ENCODE assay signal across 8 cellular contexts in the genomic region with DNA sequence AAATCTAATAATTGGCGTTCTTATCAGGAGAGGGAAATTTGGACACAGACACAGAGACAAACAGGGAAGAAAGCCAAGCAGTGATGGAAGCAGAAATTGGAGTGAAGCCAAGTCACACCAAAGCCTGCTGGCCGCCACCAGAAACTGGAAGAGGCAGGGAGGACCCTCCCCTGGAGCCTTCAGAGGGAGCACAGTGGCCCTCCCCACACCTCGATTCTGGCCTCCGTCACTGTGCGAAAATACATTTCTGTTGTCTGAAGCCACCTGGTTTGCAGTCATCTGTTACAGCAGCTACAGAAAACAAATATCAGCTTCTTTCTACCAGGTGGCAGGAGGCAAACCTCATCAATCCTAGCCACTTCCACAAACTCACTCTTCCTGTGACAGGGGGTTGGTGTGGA. TPM values are rescaled to one million over a fixed set of nuclear protein-coding genes. Genes with fewer than 3 reads are reported as not detected.
DNase-seq lines count a peak whose midpoint lies in the region; ATAC-seq and TF ChIP-seq lines count a peak whose summit lies in the region.
"Had no signal": no experiment of that assay in that cellular context is flagged by ENCODE, and none has a peak within 500 bp of the region (broad histone marks: within the 10 kb centered on the region; RNA-seq: fewer than 3 reads in every experiment).

No MANE protein-coding gene starts in this region.

- no peaks in the 10 kb centered on the region for H3K36me3 Mint-ChIP-seq in activated B cell treated with CpG ODN at 0.5 μM for 24 hours (ENCODE audit: low read depth)
- no peaks in the 10 kb centered on the region for H3K36me3 Mint-ChIP-seq in activated CD4-positive, alpha-beta T cell treated with anti-CD3 and anti-CD28 coated beads, Interleukin-2, amount 10 ng/mL, durations not matched to agents 7 days and 5 days (ENCODE audit: low read depth)
- H3K36me3 Mint-ChIP-seq: naive thymus-derived CD8-positive, alpha-beta T cell had no signal

- TF ChIP-seq CTCF in activated B cell treated with CpG ODN at 0.5 μM for 24 hours (IDR thresholded peaks at IDR 0.05) (no peak), right lobe of liver (IDR thresholded peaks at IDR 0.05) (no peak), uterus (IDR thresholded peaks at IDR 0.05) (no peak)

- intact Hi-C loops in activated B cell treated with CpG ODN at 0.5 μM for 24 hours (cut with micrococcal nuclease) (no loop called here), right lobe of liver (cut with DNase I) (loop anchor here in 1 of 2 donors (10.0 kb wide), 1 partner anchor 136 kb away; no protein-coding TSS in a partner anchor), uterus (cut with DNase I; ENCODE audit: low total_unique reads) (no loop called here)

- DNase-seq in NCI-H1694 (lab: John Stamatoyannopoulos, UW) (peak; percentile 56), activated B cell treated with CpG ODN at 0.5 μM for 24 hours (no peak), right lobe of liver (peak in 2 of 3 donors; percentile 48 to 64), uterus (peak; percentile 77 to 79), GF-D8 (lab: John Stamatoyannopoulos, UW) (no peak), activated gamma-delta T cell (lab: John Stamatoyannopoulos, UW) (no peak)
- DNase-seq in activated CD4-positive, alpha-beta T cell treated with anti-CD3 and anti-CD28 coated beads, Interleukin-2, amount 10 ng/mL, durations not matched to agents 7 days and 5 days, result no peak

- POLR2A ChIA-PET in activated B cell treated with CpG ODN at 0.5 μM for 24 hours (lab: Charles Lee), result interaction anchor here (0.7 kb wide), 1 partner anchor 303 kb away, joined by 9 read pairs; no protein-coding TSS in a partner anchor
- POLR2A ChIA-PET in activated CD4-positive, alpha-beta T cell treated with anti-CD3 and anti-CD28 coated beads, Interleukin-2, amount 10 ng/mL, durations not matched to agents 7 days and 5 days (lab: Charles Lee), result no interaction called here

- H3K9me3 ChIP-seq in right lobe of liver (no peaks in the 10 kb centered on the region), uterus (no peaks in the 10 kb centered on the region)

- H3K27ac Mint-ChIP-seq in activated B cell treated with CpG ODN at 0.5 μM for 24 hours, result peak overlapping the region; percentile 53
- no peak overlapping the region for H3K27ac Mint-ChIP-seq in activated CD4-positive, alpha-beta T cell treated with anti-CD3 and anti-CD28 coated beads, Interleukin-2, amount 10 ng/mL, durations not matched to agents 7 days and 5 days
- H3K27ac Mint-ChIP-seq: naive thymus-derived CD8-positive, alpha-beta T cell had no signal

- TF ChIP-seq POLR2A in right lobe of liver (IDR thresholded peaks at IDR 0.05), result no peak
- TF ChIP-seq POLR2A in uterus (IDR thresholded peaks at IDR 0.05), result no peak

- H3K4me3 Mint-ChIP-seq in activated B cell treated with CpG ODN at 0.5 μM for 24 hours, result no peak overlapping the region
- H3K4me3 Mint-ChIP-seq in activated CD4-positive, alpha-beta T cell treated with anti-CD3 and anti-CD28 coated beads, Interleukin-2, amount 10 ng/mL, durations not matched to agents 7 days and 5 days, result no peak overlapping the region
- H3K4me3 Mint-ChIP-seq: naive thymus-derived CD8-positive, alpha-beta T cell had no signal

- peak overlapping the region; percentile 9 to 39 (median 18) for H3K27ac ChIP-seq in right lobe of liver
- H3K27ac ChIP-seq in uterus, result peak overlapping the region; percentile 85 to 92

- CTCF ChIA-PET in activated B cell treated with CpG ODN at 0.5 μM for 24 hours (lab: Charles Lee), result interaction anchor here (1.3 kb wide), 1 partner anchor 12 kb away, joined by 3 read pairs; no protein-coding TSS in a partner anchor
- CTCF ChIA-PET in activated CD4-positive, alpha-beta T cell treated with anti-CD3 and anti-CD28 coated beads, Interleukin-2, amount 10 ng/mL, durations not matched to agents 7 days and 5 days (lab: Charles Lee), result no interaction called here

- no peak overlapping the region for H3K4me3 ChIP-seq in right lobe of liver
- H3K4me3 ChIP-seq in uterus, result no peak overlapping the region

- H3K27me3 Mint-ChIP-seq in activated B cell treated with CpG ODN at 0.5 μM for 24 hours, result peaks cover 2% of the 10 kb centered on the region
- no peaks in the 10 kb centered on the region for H3K27me3 Mint-ChIP-seq in activated CD4-positive, alpha-beta T cell treated with anti-CD3 and anti-CD28 coated beads, Interleukin-2, amount 10 ng/mL, durations not matched to agents 7 days and 5 days
- H3K27me3 Mint-ChIP-seq: naive thymus-derived CD8-positive, alpha-beta T cell had no signal

- no peak for ATAC-seq in activated B cell treated with CpG ODN at 0.5 μM for 24 hours (ENCODE audit: low read depth)
- peak; percentile 60 to 68 (median 64) for ATAC-seq in right lobe of liver
- ATAC-seq: naive thymus-derived CD8-positive, alpha-beta T cell had no signal

- WGBS in right lobe of liver (ENCODE audit: insufficient coverage, low coverage, low lambda C conversion rate, missing lambda C conversion rate), result 0% methylated on average over 2 of the region's 5 CpGs

- H3K4me1 Mint-ChIP-seq in activated B cell treated with CpG ODN at 0.5 μM for 24 hours, result peaks cover 42% of the 10 kb centered on the region
- H3K4me1 Mint-ChIP-seq in activated CD4-positive, alpha-beta T cell treated with anti-CD3 and anti-CD28 coated beads, Interleukin-2, amount 10 ng/mL, durations not matched to agents 7 days and 5 days, result peaks cover 2% of the 10 kb centered on the region

- H3K9me3 Mint-ChIP-seq in activated B cell treated with CpG ODN at 0.5 μM for 24 hours, result no peaks in the 10 kb centered on the region
- H3K9me3 Mint-ChIP-seq in activated CD4-positive, alpha-beta T cell treated with anti-CD3 and anti-CD28 coated beads, Interleukin-2, amount 10 ng/mL, durations not matched to agents 7 days and 5 days, result no peaks in the 10 kb centered on the region
- H3K9me3 Mint-ChIP-seq: naive thymus-derived CD8-positive, alpha-beta T cell had no signal

- H3K36me3 ChIP-seq in right lobe of liver, result no peaks in the 10 kb centered on the region
- no peaks in the 10 kb centered on the region for H3K36me3 ChIP-seq in uterus

- H3K4me1 ChIP-seq in right lobe of liver, result peaks cover 0 to 12% (median 6%) of the 10 kb centered on the region in 4 donors
- H3K4me1 ChIP-seq in uterus, result peaks cover 20 to 22% of the 10 kb centered on the region in 2 donors

- no peaks in the 10 kb centered on the region for H3K27me3 ChIP-seq in right lobe of liver
- H3K27me3 ChIP-seq in uterus, result no peaks in the 10 kb centered on the region

RNA-seq across cellular contexts. Expression of a gene that starts 8.3 kb away (rescaled TPM):
- 0.42 and 0.93 TPM in 2 replicates for total RNA-seq in activated B cell treated with CpG ODN at 0.5 μM for 24 hours
- total RNA-seq in right lobe of liver, result 1 to 10 TPM; 2.3 to 8.9 (median 4.6) TPM
- total RNA-seq in uterus, result 1 to 10 TPM in 2 of 4 donors, under 1 TPM in 1, not detected in 1; 0.46 to 3.5 (median 1.1) TPM
- 1 to 10 TPM; 1.2 to 1.6 TPM for total RNA-seq in activated CD4-positive, alpha-beta T cell treated with anti-CD3 and anti-CD28 coated beads, Interleukin-2, amount 10 ng/mL, durations not matched to agents 7 days and 5 days

RNA-seq across cellular contexts. Expression of a gene that starts 24.3 kb away (rescaled TPM):
- total RNA-seq in activated B cell treated with CpG ODN at 0.5 μM for 24 hours (5.2 and 6.7 TPM in 2 replicates), right lobe of liver (1 to 10 TPM; 1.1 to 1.5 (median 1.3) TPM), uterus (10 to 100 TPM in 2 of 4 donors, 1 to 10 TPM in 2; 2.4 to 17.9 (median 9.1) TPM)
- total RNA-seq in activated CD4-positive, alpha-beta T cell treated with anti-CD3 and anti-CD28 coated beads, Interleukin-2, amount 10 ng/mL, durations not matched to agents 7 days and 5 days, result 1 to 10 TPM; 4.6 to 5.6 TPM

RNA-seq across cellular contexts. Expression of a gene that starts 60.0 kb away (rescaled TPM):
- total RNA-seq in activated B cell treated with CpG ODN at 0.5 μM for 24 hours (0.58 and 0.66 TPM in 2 replicates), right lobe of liver (10 to 100 TPM in 2 of 6 experiments, 1 to 10 TPM in 4; 6.1 to 20.6 (median 9.3) TPM), uterus (100 to 1,000 TPM in 1 of 4 donors, 10 to 100 TPM in 3; 24.9 to 102 (median 62.3) TPM)
- total RNA-seq in activated CD4-positive, alpha-beta T cell treated with anti-CD3 and anti-CD28 coated beads, Interleukin-2, amount 10 ng/mL, durations not matched to agents 7 days and 5 days, result under 1 TPM; 0.99 to 1.00 TPM

Comparison
In these comparisons a context has a peak if more than half of its experiments do, and no peak if none do; other contexts are left out.
1. DNase-seq: peak in NCI-H1694 (single experiment), right lobe of liver (2 of 3) and uterus (2 of 2); none in activated B cell treated with CpG ODN at 0.5 μM for 24 hours (single experiment), GF-D8 (single experiment), activated gamma-delta T cell (single experiment) and activated CD4-positive, alpha-beta T cell treated with anti-CD3 and anti-CD28 coated beads, Interleukin-2, amount 10 ng/mL, durations not matched to agents 7 days and 5 days (single experiment).